25 cellular contexts compared by ENCODE assay signal in the genomic region with DNA sequence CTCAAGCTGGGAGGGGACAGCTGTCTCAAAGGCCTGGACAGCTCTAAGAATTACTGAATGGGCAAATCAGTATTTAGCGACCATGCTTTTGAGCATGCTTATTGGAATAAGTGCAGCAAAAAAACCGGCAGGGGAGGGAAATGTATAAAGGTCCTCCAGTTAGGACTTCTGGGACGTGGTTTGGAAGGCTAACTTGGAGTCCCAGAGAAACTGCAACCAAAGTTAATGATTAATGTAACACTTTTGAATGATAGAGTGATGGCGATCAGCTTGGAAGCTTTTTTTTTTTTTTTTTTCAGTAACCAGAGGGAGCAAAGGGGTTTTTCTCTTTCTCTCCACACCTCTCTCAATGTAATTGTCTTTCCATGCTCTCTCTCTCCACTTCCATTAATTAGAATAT.
"Had no signal": no experiment of that assay in that cellular context is flagged by ENCODE, and none has a peak within 500 bp of the region (broad histone marks: within the 10 kb centered on the region; RNA-seq: fewer than 3 reads in every experiment).

No MANE protein-coding gene starts in this region.

- H3K9me3 Mint-ChIP-seq: activated B cell treated with CpG ODN at 0.5 μM for 24 hours; activated CD4-positive, alpha-beta T cell treated with anti-CD3 and anti-CD28 coated beads, Interleukin-2, amount 10 ng/mL, durations not matched to agents 24 days and 14 days had no signal

- H3K4me1 Mint-ChIP-seq: activated B cell treated with CpG ODN at 0.5 μM for 24 hours; activated CD4-positive, alpha-beta T cell treated with anti-CD3 and anti-CD28 coated beads, Interleukin-2, amount 10 ng/mL, durations not matched to agents 24 days and 14 days; activated CD8-positive, alpha-beta memory T cell treated with anti-CD3 and anti-CD28 coated beads, Interleukin-2, amount 10 ng/mL, durations not matched to agents 7 days and 5 days; activated naive CD8-positive, alpha-beta T cell treated with anti-CD3 and anti-CD28 coated beads for 36 hours; IgD-negative memory B cell; T-helper 17 cell had no signal

- H3K36me3 Mint-ChIP-seq: activated CD8-positive, alpha-beta memory T cell treated with anti-CD3 and anti-CD28 coated beads, Interleukin-2, amount 10 ng/mL, durations not matched to agents 7 days and 5 days; activated naive CD8-positive, alpha-beta T cell treated with anti-CD3 and anti-CD28 coated beads for 36 hours; IgD-negative memory B cell had no signal

- H3K27me3 Mint-ChIP-seq: activated B cell treated with CpG ODN at 0.5 μM for 24 hours; activated CD4-positive, alpha-beta T cell treated with anti-CD3 and anti-CD28 coated beads, Interleukin-2, amount 10 ng/mL, durations not matched to agents 24 days and 14 days; activated CD8-positive, alpha-beta memory T cell treated with anti-CD3 and anti-CD28 coated beads, Interleukin-2, amount 10 ng/mL, durations not matched to agents 7 days and 5 days; activated naive CD8-positive, alpha-beta T cell treated with anti-CD3 and anti-CD28 coated beads for 36 hours; activated T-cell treated with anti-CD3 and anti-CD28 coated beads, Interleukin-2, amount 50 U/mL, for 24 hours; IgD-negative memory B cell; T-helper 17 cell had no signal

- DNase-seq: activated B cell treated with CpG ODN at 0.5 μM for 24 hours; activated CD4-positive, alpha-beta T cell treated with anti-CD3 and anti-CD28 coated beads for 1 hour; activated CD4-positive, alpha-beta T cell treated with anti-CD3 and anti-CD28 coated beads, Interleukin-2, amount 10 ng/mL, durations not matched to agents 24 days and 14 days; activated CD4-positive, alpha-beta T cell treated with anti-CD3 and anti-CD28 coated beads, Interleukin-2, amount 50 U/mL, for 48 hours; activated CD8-positive, alpha-beta memory T cell treated with anti-CD3 and anti-CD28 coated beads, Interleukin-2, amount 10 ng/mL, durations not matched to agents 7 days and 5 days; activated effector memory CD4-positive, alpha-beta T cell treated with anti-CD3 and anti-CD28 coated beads, Interleukin-2, amount 50 U/mL, for 16 hours; activated naive CD4-positive, alpha-beta T cell treated with anti-CD3 and anti-CD28 coated beads for 36 hours; activated naive CD8-positive, alpha-beta T cell treated with anti-CD3 and anti-CD28 coated beads for 36 hours; activated T-cell treated with anti-CD3 and anti-CD28 coated beads, Interleukin-2, amount 50 U/mL, for 24 hours; caudate nucleus; KG1; NCI-H1048; NCI-H1417; NCI-H1930; NCI-H2171; NCI-H226; NCI-H510A; NCI-H526 treated with DMSO at 0.1 percent for 48 hours; NCI-H82; SHP77; SW 1271; T-helper 17 cell; T-helper 9 cell had no signal

- H3K27ac Mint-ChIP-seq: activated B cell treated with CpG ODN at 0.5 μM for 24 hours; activated CD4-positive, alpha-beta T cell treated with anti-CD3 and anti-CD28 coated beads, Interleukin-2, amount 10 ng/mL, durations not matched to agents 24 days and 14 days; activated CD8-positive, alpha-beta memory T cell treated with anti-CD3 and anti-CD28 coated beads, Interleukin-2, amount 10 ng/mL, durations not matched to agents 7 days and 5 days; activated naive CD4-positive, alpha-beta T cell treated with anti-CD3 and anti-CD28 coated beads for 36 hours; activated naive CD8-positive, alpha-beta T cell treated with anti-CD3 and anti-CD28 coated beads for 36 hours; activated T-cell treated with anti-CD3 and anti-CD28 coated beads, Interleukin-2, amount 50 U/mL, for 24 hours; activated T-helper 1 cell treated with anti-CD3 and anti-CD28 coated beads, Interleukin-12 subunit alpha, Interleukin-12 subunit beta, Interleukin-2, Interleukin-4 antibody, amounts not matched to agents 30 ng/mL and 10 ng/mL and 1 ng/mL, durations not matched to agents 14 hours and 24 hours and 36 hours; IgD-negative memory B cell; T-helper 17 cell had no signal

- H3K4me3 Mint-ChIP-seq: activated B cell treated with CpG ODN at 0.5 μM for 24 hours; activated CD4-positive, alpha-beta T cell treated with anti-CD3 and anti-CD28 coated beads, Interleukin-2, amount 10 ng/mL, durations not matched to agents 24 days and 14 days; activated CD8-positive, alpha-beta memory T cell treated with anti-CD3 and anti-CD28 coated beads, Interleukin-2, amount 10 ng/mL, durations not matched to agents 7 days and 5 days; activated naive CD4-positive, alpha-beta T cell treated with anti-CD3 and anti-CD28 coated beads for 36 hours; activated naive CD8-positive, alpha-beta T cell treated with anti-CD3 and anti-CD28 coated beads for 36 hours; activated T-cell treated with anti-CD3 and anti-CD28 coated beads, Interleukin-2, amount 50 U/mL, for 24 hours; activated T-helper 1 cell treated with anti-CD3 and anti-CD28 coated beads, Interleukin-12 subunit alpha, Interleukin-12 subunit beta, Interleukin-2, Interleukin-4 antibody, amounts not matched to agents 30 ng/mL and 10 ng/mL and 1 ng/mL, durations not matched to agents 14 hours and 24 hours and 36 hours; IgD-negative memory B cell; T-helper 17 cell had no signal
